In the genomic region with DNA sequence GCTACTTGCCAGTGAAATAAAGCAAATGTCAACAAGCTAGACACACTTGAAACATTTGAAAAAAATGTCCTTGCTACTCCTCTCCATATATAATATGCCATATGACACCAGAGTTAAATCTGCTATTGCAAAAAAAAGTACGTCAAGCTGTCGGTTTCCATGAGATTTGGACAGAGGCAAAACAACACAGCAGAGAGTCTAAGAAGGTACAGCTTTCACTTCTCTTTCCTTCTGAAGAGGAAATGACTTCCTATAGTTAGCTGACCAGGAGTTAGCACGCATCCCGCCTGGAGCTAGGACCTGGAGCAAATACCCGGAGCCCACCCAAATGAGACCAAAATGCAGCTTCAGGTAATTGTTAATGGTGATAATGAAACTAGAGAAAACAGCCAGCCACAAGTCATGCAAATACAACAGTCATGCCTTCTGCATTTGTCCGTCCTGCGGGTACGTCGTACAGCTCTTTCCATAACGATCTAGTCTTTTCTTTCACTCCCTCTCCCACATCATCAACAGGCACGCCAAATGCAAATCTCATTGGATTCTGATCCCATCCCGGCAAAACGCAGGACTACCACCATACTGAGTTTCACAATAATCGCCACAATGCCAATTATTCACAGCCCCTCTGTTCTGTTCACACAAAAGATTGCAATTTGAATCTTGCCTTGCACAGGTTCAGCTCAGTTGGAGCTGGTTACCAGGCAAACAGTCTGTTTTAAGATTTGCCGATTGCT, we compare ENCODE assay signal across 9 cellular contexts.
A peak's percentile ranks its signal among the peaks of the same experiment; 100 is the strongest.
DNase-seq lines count a peak whose midpoint lies in the region; ATAC-seq, FAIRE-seq and TF ChIP-seq lines count a peak whose summit lies in the region.
"Had no signal": no experiment of that assay in that cellular context is flagged by ENCODE, and none has a peak within 500 bp of the region (broad histone marks: within the 10 kb centered on the region; RNA-seq: fewer than 3 reads in every experiment).

No MANE protein-coding gene starts in this region.

- peaks cover 21 to 33% of the 10 kb centered on the region in 2 donors for H3K27me3 Mint-ChIP-seq in stimulated activated naive B cell treated with anti-CD40 and anti-IgM and Interleukin-4, amounts not matched to agents 10 μg/mL and 1 μg/mL and 100 μg/mL, for 72 hours

- intact Hi-C loops in lower leg skin (cut with DNase I; ENCODE audit: low total_unique reads) = no loop called here

- 49 to 62% methylated on average over 15 of the region's 15 CpGs for WGBS in lower leg skin, 2 donors

- peak; percentile 66 for ATAC-seq in GM19455 (IDR thresholded peaks at IDR 0.05; ENCODE audit: unreplicated experiment)
- peak; percentile 65 for ATAC-seq in HG03439 (IDR thresholded peaks at IDR 0.05; ENCODE audit: unreplicated experiment)
- peak in 1 of 2 donors; percentile 42 for ATAC-seq in stimulated activated naive B cell treated with anti-CD40 and anti-IgM and Interleukin-4, amounts not matched to agents 10 μg/mL and 1 μg/mL and 100 μg/mL, for 72 hours (replicated peaks)
- ATAC-seq in HG02970 (IDR thresholded peaks at IDR 0.05; ENCODE audit: low FRiP score, unreplicated experiment) = no peak
- ATAC-seq: K562 had no signal

- TF ChIP-seq CTCF in bronchial epithelial cell (IDR thresholded peaks at IDR 0.05; ENCODE audit: insufficient read depth, low read length, severe bottlenecking) = no peak
- TF ChIP-seq CTCF in lower leg skin (IDR thresholded peaks at IDR 0.05) = no peak

- H3K27ac Mint-ChIP-seq in stimulated activated naive B cell treated with anti-CD40 and anti-IgM and Interleukin-4, amounts not matched to agents 10 μg/mL and 1 μg/mL and 100 μg/mL, for 72 hours = no peak overlapping the region

- TF ChIP-seq POLR2A in lower leg skin (IDR thresholded peaks at IDR 0.05) = no peak

- H3K4me1 Mint-ChIP-seq in stimulated activated naive B cell treated with anti-CD40 and anti-IgM and Interleukin-4, amounts not matched to agents 10 μg/mL and 1 μg/mL and 100 μg/mL, for 72 hours = peaks cover 0 to 4% of the 10 kb centered on the region in 2 donors

- no peaks in the 10 kb centered on the region for H3K9me3 Mint-ChIP-seq in stimulated activated naive B cell treated with anti-CD40 and anti-IgM and Interleukin-4, amounts not matched to agents 10 μg/mL and 1 μg/mL and 100 μg/mL, for 72 hours

- H3K27me3 ChIP-seq in bronchial epithelial cell (ENCODE audit: control insufficient read depth, insufficient read depth, low read length) = peaks cover 2% of the 10 kb centered on the region

- DNase-seq in bronchial epithelial cell (ENCODE audit: low read depth) (no peak), HuH-7.5 (ENCODE audit: low spot score) (no peak), 8988T (no peak), lower leg skin (ENCODE audit: low spot score in 2 of 2) (no peak)
- DNase-seq in stimulated activated naive B cell treated with anti-CD40 and anti-IgM and Interleukin-4, amounts not matched to agents 10 μg/mL and 1 μg/mL and 100 μg/mL, for 72 hours = no peak

- no peaks in the 10 kb centered on the region for H3K36me3 Mint-ChIP-seq in stimulated activated naive B cell treated with anti-CD40 and anti-IgM and Interleukin-4, amounts not matched to agents 10 μg/mL and 1 μg/mL and 100 μg/mL, for 72 hours

- no peaks in the 10 kb centered on the region for H3K36me3 ChIP-seq in bronchial epithelial cell (ENCODE audit: control insufficient read depth, insufficient read depth, low read length)

- peak overlapping the region; percentile 2 for H3K4me3 ChIP-seq in bronchial epithelial cell (ENCODE audit: low read depth, low read length)
- H3K4me3 ChIP-seq in lower leg skin (ENCODE audit: low read depth, poor library complexity, severe bottlenecking) = no peak overlapping the region
- H3K4me3 ChIP-seq: K562 had no signal

- no peak for FAIRE-seq in bronchial epithelial cell (lab: Jason Lieb, UNC)
- FAIRE-seq: K562 had no signal

- H3K4me3 Mint-ChIP-seq in stimulated activated naive B cell treated with anti-CD40 and anti-IgM and Interleukin-4, amounts not matched to agents 10 μg/mL and 1 μg/mL and 100 μg/mL, for 72 hours = peak overlapping the region; percentile 5 to 36
